Comparison of ENCODE assay signal across 7 cellular contexts in genomic region chr7:16989883-16990413, GRCh38.
A peak's percentile ranks its signal among the peaks of the same experiment; 100 is the strongest.
DNase-seq lines count a peak whose midpoint lies in the region; ATAC-seq and TF ChIP-seq lines count a peak whose summit lies in the region.

No MANE protein-coding gene starts in this region.

- ATAC-seq in left cardiac atrium, result peak; percentile 80 to 88

- intact Hi-C loops in left cardiac atrium (cut with DNase I), result loop anchor here in 1 of 2 donors (10.0 kb wide), 1 partner anchor 545 kb away; no protein-coding TSS in a partner anchor

- H3K27ac ChIP-seq in VCaP, result peak overlapping the region; percentile 29

- peaks cover 15% of the 10 kb centered on the region for H3K4me1 ChIP-seq in skeletal muscle satellite cell (ENCODE audit: control insufficient read depth, insufficient read depth, low read length)

- H3K9me3 ChIP-seq in skeletal muscle satellite cell (replicated peaks; ENCODE audit: low read length), result no peaks in the 10 kb centered on the region

- TF ChIP-seq CTCF in VCaP (conservative IDR thresholded peaks at IDR 0.05), result no peak

- H3K4me2 ChIP-seq in skeletal muscle satellite cell (ENCODE audit: low read length), result peak overlapping the region; percentile 70

- no peaks in the 10 kb centered on the region for H3K36me3 ChIP-seq in skeletal muscle satellite cell (ENCODE audit: insufficient read depth, low read length)

- in situ Hi-C loops in KBM-7 (cut with MboI; ENCODE audit: low pct_unique_long_range_greater_than_20kb, low sequenced_read_pairs), result loop anchor here (25.0 kb wide), 1 partner anchor 672 kb away; no protein-coding TSS in a partner anchor

- H3K4me3 ChIP-seq in skeletal muscle satellite cell (ENCODE audit: low read length), result peak overlapping the region; percentile 62

- no peaks in the 10 kb centered on the region for H3K27me3 ChIP-seq in skeletal muscle satellite cell (ENCODE audit: control insufficient read depth, insufficient read depth, low read length)

- DNase-seq in KBM-7 (peak; percentile 60), left cardiac atrium (peak; percentile 69), mesenteric fat pad (ENCODE audit: low spot score) (no peak), KG1 (lab: John Stamatoyannopoulos, UW) (no peak)
- DNase-seq in stimulated activated naive CD4-positive, alpha-beta T cell (lab: John Stamatoyannopoulos, UW), result no peak

- peak overlapping the region; percentile 50 for H3K9ac ChIP-seq in skeletal muscle satellite cell (ENCODE audit: low read depth, low read length)

Comparison
In these comparisons a context has a peak if more than half of its experiments do, and no peak if none do; other contexts are left out.
1. DNase-seq: peak in KBM-7 (single experiment) and left cardiac atrium (single experiment); none in stimulated activated naive CD4-positive, alpha-beta T cell (0 of 6), mesenteric fat pad (single experiment) and KG1 (single experiment).